Comparison of ENCODE assay signal across 17 cellular contexts in genomic region chr16:74909665-74910064, GRCh38.
"Had no signal": no experiment of that assay in that cellular context is flagged by ENCODE, and none has a peak within 500 bp of the region (broad histone marks: within the 10 kb centered on the region; RNA-seq: fewer than 3 reads in every experiment).

No MANE protein-coding gene starts in this region.

- H3K27ac Mint-ChIP-seq: activated CD8-positive, alpha-beta T cell treated with anti-CD3 and anti-CD28 coated beads for 36 hours; activated naive CD4-positive, alpha-beta T cell treated with anti-CD3 and anti-CD28 coated beads for 36 hours; activated naive CD8-positive, alpha-beta T cell treated with anti-CD3 and anti-CD28 coated beads, Interleukin-2, amount 50 U/mL, for 24 hours; activated T-cell treated with anti-CD3 and anti-CD28 coated beads, Interleukin-2, amount 50 U/mL, for 24 hours; memory B cell; stimulated activated naive B cell treated with anti-CD40 and anti-IgM and Interleukin-4, amounts not matched to agents 10 μg/mL and 1 μg/mL and 100 μg/mL, for 72 hours had no signal

- H3K4me3 ChIP-seq: colonic mucosa, ovary, spleen, uterus had no signal

- H3K4me3 Mint-ChIP-seq: activated CD8-positive, alpha-beta T cell treated with anti-CD3 and anti-CD28 coated beads for 36 hours; activated naive CD4-positive, alpha-beta T cell treated with anti-CD3 and anti-CD28 coated beads for 36 hours; activated naive CD8-positive, alpha-beta T cell treated with anti-CD3 and anti-CD28 coated beads, Interleukin-2, amount 50 U/mL, for 24 hours; activated T-cell treated with anti-CD3 and anti-CD28 coated beads, Interleukin-2, amount 50 U/mL, for 24 hours; central memory CD8-positive, alpha-beta T cell; memory B cell; naive thymus-derived CD4-positive, alpha-beta T cell; stimulated activated naive B cell treated with anti-CD40 and anti-IgM and Interleukin-4, amounts not matched to agents 10 μg/mL and 1 μg/mL and 100 μg/mL, for 72 hours had no signal

- H3K27me3 ChIP-seq: brain microvascular endothelial cell, colonic mucosa, ovary, spleen, uterus had no signal

- H3K9me3 ChIP-seq: colonic mucosa had no signal

- H3K27ac ChIP-seq: brain microvascular endothelial cell, colonic mucosa, ovary, spleen, uterus had no signal

- H3K4me1 ChIP-seq: colonic mucosa, spleen, uterus had no signal

- ATAC-seq: activated CD8-positive, alpha-beta T cell treated with anti-CD3 and anti-CD28 coated beads for 36 hours; activated naive CD8-positive, alpha-beta T cell treated with anti-CD3 and anti-CD28 coated beads, Interleukin-2, amount 50 U/mL, for 24 hours; naive thymus-derived CD4-positive, alpha-beta T cell; stimulated activated naive B cell treated with anti-CD40 and anti-IgM and Interleukin-4, amounts not matched to agents 10 μg/mL and 1 μg/mL and 100 μg/mL, for 72 hours had no signal

- H3K27me3 Mint-ChIP-seq: activated CD8-positive, alpha-beta T cell treated with anti-CD3 and anti-CD28 coated beads for 36 hours; activated naive CD8-positive, alpha-beta T cell treated with anti-CD3 and anti-CD28 coated beads, Interleukin-2, amount 50 U/mL, for 24 hours; activated T-cell treated with anti-CD3 and anti-CD28 coated beads, Interleukin-2, amount 50 U/mL, for 24 hours; central memory CD8-positive, alpha-beta T cell; memory B cell; naive thymus-derived CD4-positive, alpha-beta T cell; stimulated activated naive B cell treated with anti-CD40 and anti-IgM and Interleukin-4, amounts not matched to agents 10 μg/mL and 1 μg/mL and 100 μg/mL, for 72 hours had no signal

- H3K4me1 Mint-ChIP-seq: activated naive CD8-positive, alpha-beta T cell treated with anti-CD3 and anti-CD28 coated beads, Interleukin-2, amount 50 U/mL, for 24 hours; central memory CD8-positive, alpha-beta T cell; memory B cell; naive thymus-derived CD4-positive, alpha-beta T cell; stimulated activated naive B cell treated with anti-CD40 and anti-IgM and Interleukin-4, amounts not matched to agents 10 μg/mL and 1 μg/mL and 100 μg/mL, for 72 hours had no signal

- H3K9me3 Mint-ChIP-seq: central memory CD8-positive, alpha-beta T cell had no signal

- DNase-seq: activated CD4-positive, alpha-beta T cell treated with anti-CD3 and anti-CD28 coated beads for 4 hours; activated CD8-positive, alpha-beta T cell treated with anti-CD3 and anti-CD28 coated beads for 36 hours; activated naive CD4-positive, alpha-beta T cell treated with anti-CD3 and anti-CD28 coated beads for 36 hours; activated naive CD8-positive, alpha-beta T cell treated with anti-CD3 and anti-CD28 coated beads, Interleukin-2, amount 50 U/mL, for 24 hours; activated T-cell treated with anti-CD3 and anti-CD28 coated beads, Interleukin-2, amount 50 U/mL, for 24 hours; aorta; brain microvascular endothelial cell; colonic mucosa; naive thymus-derived CD4-positive, alpha-beta T cell; ovary; spleen; stimulated activated CD4-positive, alpha-beta T cell treated with anti-CD3 and anti-CD28 coated beads, Interleukin-4, amount 100 ng/mL, for 4 hours; stimulated activated naive B cell treated with anti-CD40 and anti-IgM and Interleukin-4, amounts not matched to agents 10 μg/mL and 1 μg/mL and 100 μg/mL, for 72 hours; T-helper 2 cell; uterus had no signal
